In genomic region chr13:55219538-55219937, GRCh38 we compare ENCODE assay signal across 28 cellular contexts.
"Had no signal": no experiment of that assay in that cellular context is flagged by ENCODE, and none has a peak within 500 bp of the region (broad histone marks: within the 10 kb centered on the region; RNA-seq: fewer than 3 reads in every experiment).

No MANE protein-coding gene starts in this region.

- H3K9me3 ChIP-seq: left ventricle myocardium inferior, pancreas, prostate gland, stomach, testis, thyroid gland, transverse colon, upper lobe of left lung, vagina had no signal

- H3K4me3 Mint-ChIP-seq: mesothelial cell of epicardium; naive B cell; natural killer cell; nephron progenitor cell; stimulated activated naive B cell treated with anti-CD40 and anti-IgM and Interleukin-4, amounts not matched to agents 10 μg/mL and 1 μg/mL and 100 μg/mL, for 72 hours had no signal

- H3K9me3 Mint-ChIP-seq: mesothelial cell of epicardium, nephron progenitor cell had no signal

- H3K36me3 ChIP-seq: left ventricle myocardium inferior, pancreas, prostate gland, stomach, thyroid gland, transverse colon, upper lobe of left lung, vagina had no signal

- FAIRE-seq: pancreas had no signal

- H3K4me3 ChIP-seq: left ventricle myocardium inferior, lung, pancreas, prostate gland, skin epidermis, stomach, testis, thyroid gland, transverse colon, upper lobe of left lung, vagina had no signal

- H3K4me1 Mint-ChIP-seq: mesothelial cell of epicardium; naive B cell; natural killer cell; nephron progenitor cell; stimulated activated naive B cell treated with anti-CD40 and anti-IgM and Interleukin-4, amounts not matched to agents 10 μg/mL and 1 μg/mL and 100 μg/mL, for 72 hours had no signal

- H3K27ac Mint-ChIP-seq: mesothelial cell of epicardium; naive B cell; natural killer cell; nephron progenitor cell; stimulated activated naive B cell treated with anti-CD40 and anti-IgM and Interleukin-4, amounts not matched to agents 10 μg/mL and 1 μg/mL and 100 μg/mL, for 72 hours had no signal

- DNase-seq: hypothalamus; islet precursor cell; left ventricle myocardium inferior; mesendoderm; naive B cell; natural killer cell; nephron progenitor cell; nucleus accumbens; pancreas; retina; right cardiac atrium; stimulated activated CD4-positive, alpha-beta T cell treated with anti-CD3 and anti-CD28 coated beads, Interleukin-12 subunit alpha, Interleukin-12 subunit beta, amount 100 ng/mL, for 4 hours; stimulated activated CD4-positive, alpha-beta T cell treated with anti-CD3 and anti-CD28 coated beads, Interleukin-15, amount 100 ng/mL, for 24 hours; stimulated activated CD4-positive, alpha-beta T cell treated with anti-CD3 and anti-CD28 coated beads, Interleukin-2, amount 100 ng/mL, for 24 hours; stimulated activated CD4-positive, alpha-beta T cell treated with anti-CD3 and anti-CD28 coated beads, Interleukin-4, amount 100 ng/mL, for 1 hour; stimulated activated naive B cell treated with anti-CD40 and anti-IgM and Interleukin-4, amounts not matched to agents 10 μg/mL and 1 μg/mL and 100 μg/mL, for 72 hours; stimulated activated naive CD8-positive, alpha-beta T cell treated with anti-CD3 and anti-CD28 coated beads, Interleukin-15, Interleukin-2, amounts not matched to agents 100 U/mL and 50 U/mL, for 24 hours; stomach; testis; thyroid gland; transverse colon; upper lobe of left lung had no signal

- H3K27ac ChIP-seq: left ventricle myocardium inferior, pancreas, prostate gland, skin epidermis, stomach, testis, thyroid gland, transverse colon, upper lobe of left lung, vagina had no signal

- H3K27me3 Mint-ChIP-seq: naive B cell; stimulated activated naive B cell treated with anti-CD40 and anti-IgM and Interleukin-4, amounts not matched to agents 10 μg/mL and 1 μg/mL and 100 μg/mL, for 72 hours had no signal

- H3K36me3 Mint-ChIP-seq: mesothelial cell of epicardium; naive B cell; stimulated activated naive B cell treated with anti-CD40 and anti-IgM and Interleukin-4, amounts not matched to agents 10 μg/mL and 1 μg/mL and 100 μg/mL, for 72 hours had no signal

- H3K27me3 ChIP-seq: stomach, testis, thyroid gland, transverse colon, upper lobe of left lung, vagina had no signal

- ATAC-seq: natural killer cell; pancreas; right cardiac atrium; sciatic nerve; stimulated activated naive B cell treated with anti-CD40 and anti-IgM and Interleukin-4, amounts not matched to agents 10 μg/mL and 1 μg/mL and 100 μg/mL, for 72 hours; stimulated activated naive CD8-positive, alpha-beta T cell treated with anti-CD3 and anti-CD28 coated beads, Interleukin-15, Interleukin-2, amounts not matched to agents 100 U/mL and 50 U/mL, for 24 hours had no signal

- H3K4me1 ChIP-seq: left ventricle myocardium inferior, pancreas, prostate gland, stomach, testis, thyroid gland, transverse colon, upper lobe of left lung, vagina had no signal
